In genomic region chr19:10892256-10892655, GRCh38 we compare ENCODE assay signal across 19 cellular contexts. TPM values are rescaled to one million over a fixed set of nuclear protein-coding genes. Genes with fewer than 3 reads are reported as not detected.
DNase-seq lines count a peak whose midpoint lies in the region; ATAC-seq and TF ChIP-seq lines count a peak whose summit lies in the region.
"Had no signal": no experiment of that assay in that cellular context is flagged by ENCODE, and none has a peak within 500 bp of the region (broad histone marks: within the 10 kb centered on the region; RNA-seq: fewer than 3 reads in every experiment).

No MANE protein-coding gene starts in this region.

- no peaks in the 10 kb centered on the region for H3K36me3 Mint-ChIP-seq in GM23338 (ENCODE audit: low read depth)
- H3K36me3 Mint-ChIP-seq in CD8-positive, alpha-beta memory T cell = peaks cover 0 to under 1% (median 0%) of the 10 kb centered on the region in 3 donors

- CTCF ChIA-PET in CD8-positive, alpha-beta memory T cell (lab: Charles Lee) = no interaction called here
- CTCF ChIA-PET in PC-3 (lab: Charles Lee) = no interaction called here

- peak overlapping the region; percentile 77; the same call in 1 of the 2 replicates for H3K27ac Mint-ChIP-seq in GM23338
- peak overlapping the region in 1 of 8 donors; percentile 50 for H3K27ac Mint-ChIP-seq in CD8-positive, alpha-beta memory T cell
- H3K27ac Mint-ChIP-seq: activated naive CD8-positive, alpha-beta T cell treated with anti-CD3 and anti-CD28 coated beads for 36 hours had no signal

- H3K36me3 ChIP-seq in GM23338 (ENCODE audit: insufficient read depth) (no peaks in the 10 kb centered on the region), heart right ventricle (no peaks in the 10 kb centered on the region), prostate gland (no peaks in the 10 kb centered on the region), PC-3 (ENCODE audit: low read depth, low read length) (no peaks in the 10 kb centered on the region)
- no peaks in the 10 kb centered on the region for H3K36me3 ChIP-seq in CD8-positive, alpha-beta memory T cell (ENCODE audit: insufficient read depth, low read length)
- H3K36me3 ChIP-seq: thoracic aorta had no signal

- H3K9me3 ChIP-seq in heart right ventricle (no peaks in the 10 kb centered on the region), prostate gland (no peaks in the 10 kb centered on the region), PC-3 (ENCODE audit: low read length) (no peaks in the 10 kb centered on the region)
- no peaks in the 10 kb centered on the region for H3K9me3 ChIP-seq in CD8-positive, alpha-beta memory T cell (ENCODE audit: low read length)
- H3K9me3 ChIP-seq: Caco-2, thoracic aorta had no signal

- H3F3A ChIP-seq in GM23338 (replicated peaks; ENCODE audit: low read depth) = peaks cover 28% of the 10 kb centered on the region
- H3F3A ChIP-seq in PC-3 (ENCODE audit: low read length, unreplicated experiment) = peaks cover 4% of the 10 kb centered on the region

- H3K9me3 Mint-ChIP-seq in GM23338 = no peaks in the 10 kb centered on the region
- H3K9me3 Mint-ChIP-seq in CD8-positive, alpha-beta memory T cell = no peaks in the 10 kb centered on the region
- H3K9me3 Mint-ChIP-seq: activated naive CD8-positive, alpha-beta T cell treated with anti-CD3 and anti-CD28 coated beads for 36 hours; activated T-cell treated with anti-CD3 and anti-CD28 coated beads, Interleukin-2, amount 50 U/mL, for 4 hours had no signal

- H3K79me2 ChIP-seq in GM23338 (replicated peaks; ENCODE audit: insufficient read depth) (peaks cover 89% of the 10 kb centered on the region), PC-3 (ENCODE audit: low read length) (peaks cover 66% of the 10 kb centered on the region)

- no TSS peak for BruUV-seq in PC-3 (replicated peaks; lab: Mats Ljungman, UMichigan)

- H3K9me2 ChIP-seq in GM23338 (ENCODE audit: insufficient read depth) = no peaks in the 10 kb centered on the region
- no peaks in the 10 kb centered on the region for H3K9me2 ChIP-seq in PC-3 (replicated peaks; ENCODE audit: low read length)

- DNase-seq in GM23338 (ENCODE audit: low spot score) = no peak
- peak; percentile 81 for DNase-seq in NCI-H510A (lab: John Stamatoyannopoulos, UW)
- peak in 1 of 2 donors; percentile 42 for DNase-seq in heart right ventricle
- DNase-seq in prostate gland (ENCODE audit: low spot score) = no peak
- DNase-seq in NCI-H446 (lab: John Stamatoyannopoulos, UW) = no peak
- no peak for DNase-seq in CD8-positive, alpha-beta memory T cell
- DNase-seq in PC-3 = no peak
- DNase-seq in NCI-H146 treated with DMSO at 0.1 percent for 48 hours (lab: John Stamatoyannopoulos, UW; ENCODE audit: unreplicated experiment) = no peak
- DNase-seq: activated CD4-positive, alpha-beta T cell treated with anti-CD3 and anti-CD28 coated beads, Interleukin-2, amount 50 U/mL, for 1 hour; activated naive CD8-positive, alpha-beta T cell treated with anti-CD3 and anti-CD28 coated beads for 36 hours; activated T-cell treated with anti-CD3 and anti-CD28 coated beads, Interleukin-2, amount 50 U/mL, for 4 hours; Caco-2; NCI-H1105; SHP77; stimulated activated CD4-positive, alpha-beta T cell treated with anti-CD3 and anti-CD28 coated beads, Interleukin-1b, Interleukin-23, amount 100 ng/mL, for 48 hours; T-helper 9 cell had no signal

- no peaks in the 10 kb centered on the region for H3K27me3 ChIP-seq in GM23338 (ENCODE audit: insufficient read depth)
- no peaks in the 10 kb centered on the region for H3K27me3 ChIP-seq in heart right ventricle
- no peaks in the 10 kb centered on the region for H3K27me3 ChIP-seq in prostate gland (replicated peaks; ENCODE audit: insufficient read depth)
- H3K27me3 ChIP-seq in CD8-positive, alpha-beta memory T cell (ENCODE audit: insufficient read depth, low read length, poor library complexity, severe bottlenecking) = no peaks in the 10 kb centered on the region
- no peaks in the 10 kb centered on the region for H3K27me3 ChIP-seq in PC-3 (ENCODE audit: low read length)

- H3K9ac ChIP-seq in PC-3 (ENCODE audit: low read length) = no peak overlapping the region

- H3K4me1 ChIP-seq in GM23338 (ENCODE audit: insufficient read depth) = peaks cover 71% of the 10 kb centered on the region
- peaks cover 12 to 53% (median 39%) of the 10 kb centered on the region in 9 donors for H3K4me1 ChIP-seq in heart right ventricle
- H3K4me1 ChIP-seq in prostate gland (replicated peaks) = peaks cover 17% of the 10 kb centered on the region
- H3K4me1 ChIP-seq in CD8-positive, alpha-beta memory T cell (ENCODE audit: insufficient read depth, low read length) = no peaks in the 10 kb centered on the region
- H3K4me1 ChIP-seq in PC-3 (ENCODE audit: insufficient read depth, low read length) = peaks cover 12% of the 10 kb centered on the region
- H3K4me1 ChIP-seq: Caco-2 had no signal

- WGBS in heart right ventricle, 2 donors = 74 to 85% methylated on average over 13 of the region's 13 CpGs
- 74% methylated on average over 13 of the region's 13 CpGs for WGBS in prostate gland

- H3K27me3 Mint-ChIP-seq in GM23338 (ENCODE audit: insufficient read depth, low read depth, poor library complexity) = peaks cover 14% of the 10 kb centered on the region
- H3K27me3 Mint-ChIP-seq in CD8-positive, alpha-beta memory T cell = no peaks in the 10 kb centered on the region
- H3K27me3 Mint-ChIP-seq: activated naive CD8-positive, alpha-beta T cell treated with anti-CD3 and anti-CD28 coated beads for 36 hours had no signal

- H3K4me1 Mint-ChIP-seq in GM23338 = peaks cover 69% of the 10 kb centered on the region
- H3K4me1 Mint-ChIP-seq in CD8-positive, alpha-beta memory T cell = peaks cover 14 to 22% (median 18%) of the 10 kb centered on the region in 3 donors

- peak overlapping the region; percentile 66; the same call in 1 of the 2 replicates for H3K4me2 ChIP-seq in GM23338
- H3K4me2 ChIP-seq in PC-3 (ENCODE audit: low read length) = no peak overlapping the region

- no peak for TF ChIP-seq POLR2A in prostate gland (IDR thresholded peaks at IDR 0.05)

- intact Hi-C loops in heart right ventricle (cut with DNase I) = no loop called here
- intact Hi-C loops in prostate gland (cut with DNase I) = no loop called here
- intact Hi-C loops in PC-3 (cut with micrococcal nuclease) = no loop called here

- H2AFZ ChIP-seq in GM23338 (no peak overlapping the region), PC-3 (ENCODE audit: low read length) (no peak overlapping the region)

- H4K20me1 ChIP-seq in GM23338 (replicated peaks; ENCODE audit: insufficient read depth) = peaks cover 8% of the 10 kb centered on the region
- H4K20me1 ChIP-seq in PC-3 (ENCODE audit: low read length) = peaks cover 11% of the 10 kb centered on the region; the same call in 1 of the 2 replicates

- H3K4me3 ChIP-seq in GM23338 = no peak overlapping the region
- no peak overlapping the region for H3K4me3 ChIP-seq in heart right ventricle
- no peak overlapping the region for H3K4me3 ChIP-seq in prostate gland
- H3K4me3 ChIP-seq in CD8-positive, alpha-beta memory T cell (ENCODE audit: low read length) = no peak overlapping the region
- H3K4me3 ChIP-seq in PC-3 (ENCODE audit: low read length) = no peak overlapping the region
- H3K4me3 ChIP-seq: K562, thoracic aorta had no signal

- TF ChIP-seq CTCF in GM23338 (conservative IDR thresholded peaks at IDR 0.05; ENCODE audit: low read depth in 2 of 2) (no peak), heart right ventricle (IDR thresholded peaks at IDR 0.05) (no peak), prostate gland (IDR thresholded peaks at IDR 0.05) (no peak), PC-3 (conservative IDR thresholded peaks at IDR 0.05; ENCODE audit: low read depth, low read length) (no peak)

- ATAC-seq in GM23338 (no peak), heart right ventricle (peak in 5 of 8 donors; percentile 38 to 54 (median 46)), PC-3 (no peak)
- ATAC-seq: activated T-cell treated with anti-CD3 and anti-CD28 coated beads, Interleukin-2, amount 50 U/mL, for 4 hours; K562 had no signal

- POLR2A ChIA-PET in CD8-positive, alpha-beta memory T cell (lab: Charles Lee) = interaction anchor here (0.8 kb wide), 1 partner anchor 21 kb away, joined by 3 read pairs; no protein-coding TSS in a partner anchor
- POLR2A ChIA-PET in PC-3 (lab: Charles Lee; ENCODE audit: unreplicated experiment) = no interaction called here

- no peak overlapping the region; the same call in 2 of the 3 replicates for H3K4me3 Mint-ChIP-seq in GM23338
- H3K4me3 Mint-ChIP-seq in CD8-positive, alpha-beta memory T cell = no peak overlapping the region
- H3K4me3 Mint-ChIP-seq: activated naive CD8-positive, alpha-beta T cell treated with anti-CD3 and anti-CD28 coated beads for 36 hours; activated T-cell treated with anti-CD3 and anti-CD28 coated beads, Interleukin-2, amount 50 U/mL, for 4 hours had no signal

- H3K27ac ChIP-seq in GM23338 (ENCODE audit: low read depth) (peak overlapping the region; percentile 90), heart right ventricle (peak overlapping the region in 2 of 10 donors; percentile 1 to 31), prostate gland (peak overlapping the region; percentile 81), PC-3 (ENCODE audit: low read length) (no peak overlapping the region)
- H3K27ac ChIP-seq in CD8-positive, alpha-beta memory T cell (ENCODE audit: low read depth, low read length) = no peak overlapping the region
- H3K27ac ChIP-seq: thoracic aorta had no signal

RNA-seq across cellular contexts. Expression of gene CARM1, which starts 20.9 kb away (rescaled TPM):
- 118 and 125 TPM in 2 replicates for total RNA-seq in GM23338 (2014; rRNA removed; shearing (Covaris generic))
- polyA plus RNA-seq in GM23338 (2016; fragmentation: Nextera tagmentation; extraction: Ambion mirVana) (40.3 and 43.3 TPM in 2 replicates), heart right ventricle (10 to 100 TPM; 26.2 to 27.4 TPM)
- total RNA-seq in heart right ventricle (10 to 100 TPM; 25.8 to 45.4 (median 28.8) TPM), prostate gland (10 to 100 TPM; 14.5 to 54.4 TPM), PC-3 (2014; rRNA removed) (56.2 and 57.1 TPM in 2 replicates)
- 10 to 100 TPM; 69.2 to 71.3 TPM for total RNA-seq in CD8-positive, alpha-beta memory T cell
- polyA plus RNA-seq in CD8-positive, alpha-beta memory T cell = 0.51 TPM

RNA-seq across cellular contexts. Expression of gene YIPF2, which starts 36.2 kb away (rescaled TPM):
- 54.0 and 63.7 TPM in 2 replicates for total RNA-seq in GM23338 (2014; rRNA removed; shearing (Covaris generic))
- polyA plus RNA-seq in GM23338 (2016; fragmentation: Nextera tagmentation; extraction: Ambion mirVana) (36.3 and 45.3 TPM in 2 replicates), heart right ventricle (10 to 100 TPM; 25.2 to 36.7 TPM)
- total RNA-seq in heart right ventricle (10 to 100 TPM; 13.7 to 26.0 (median 16.9) TPM), prostate gland (10 to 100 TPM; 84.8 to 87.1 TPM), PC-3 (2014; rRNA removed) (126 and 131 TPM in 2 replicates)
- total RNA-seq in CD8-positive, alpha-beta memory T cell = 10 to 100 TPM; 25.5 to 33.7 TPM
- polyA plus RNA-seq in CD8-positive, alpha-beta memory T cell = 15.9 TPM

RNA-seq across cellular contexts. Expression of gene TIMM29, which starts 36.4 kb away (rescaled TPM):
- 56.4 and 60.7 TPM in 2 replicates for total RNA-seq in GM23338 (2014; rRNA removed; shearing (Covaris generic))
- polyA plus RNA-seq in GM23338 (2016; fragmentation: Nextera tagmentation; extraction: Ambion mirVana) (23.7 and 24.1 TPM in 2 replicates), heart right ventricle (10 to 100 TPM; 15.6 to 17.3 TPM)
- total RNA-seq in heart right ventricle (10 to 100 TPM; 10.8 to 16.1 (median 14.5) TPM), prostate gland (10 to 100 TPM; 34.9 to 47.9 TPM), PC-3 (2014; rRNA removed) (60.7 and 90.1 TPM in 2 replicates)
- total RNA-seq in CD8-positive, alpha-beta memory T cell = 10 to 100 TPM; 22.3 to 27.0 TPM
- polyA plus RNA-seq in CD8-positive, alpha-beta memory T cell = 36.6 TPM

RNA-seq across cellular contexts. Expression of gene C19orf38, which starts 44.0 kb away (rescaled TPM):
- total RNA-seq in GM23338 (2014; rRNA removed; shearing (Covaris generic)) = 0.78 TPM in 1 of 2 replicates, not detected in the other
- polyA plus RNA-seq in GM23338 (2016; fragmentation: Nextera tagmentation; extraction: Ambion mirVana) = 0.43 and 0.45 TPM in 2 replicates
- 1 to 10 TPM in 3 of 10 donors, under 1 TPM in 6, not detected in 1; 0.27 to 4.0 (median 0.61) TPM for total RNA-seq in heart right ventricle
- polyA plus RNA-seq in heart right ventricle = 1 to 10 TPM in 1 of 2 donors, under 1 TPM in 1; 0.66 to 1.3 TPM
- total RNA-seq in prostate gland = 1 to 10 TPM in 1 of 2 donors, under 1 TPM in 1; 0.91 to 6.4 TPM
- total RNA-seq in CD8-positive, alpha-beta memory T cell = under 1 TPM; 0.44 to 0.48 TPM
- polyA plus RNA-seq in CD8-positive, alpha-beta memory T cell = not detected
- 0.07 and 0.63 TPM in 2 replicates for total RNA-seq in PC-3 (2014; rRNA removed)
- total RNA-seq: pulmonary artery endothelial cell had no signal

RNA-seq across cellular contexts. Expression of gene TMED1, which starts 56.2 kb away (rescaled TPM):
- 28.5 and 37.2 TPM in 2 replicates for total RNA-seq in GM23338 (2014; rRNA removed; shearing (Covaris generic))
- polyA plus RNA-seq in GM23338 (2016; fragmentation: Nextera tagmentation; extraction: Ambion mirVana) = 27.7 and 29.7 TPM in 2 replicates
- 10 to 100 TPM; 25.9 to 38.6 (median 32.9) TPM for total RNA-seq in heart right ventricle
- polyA plus RNA-seq in heart right ventricle = 10 to 100 TPM; 40.4 to 88.6 TPM
- total RNA-seq in prostate gland = 10 to 100 TPM; 41.9 to 47.8 TPM
- 10 to 100 TPM; 15.7 to 16.6 TPM for total RNA-seq in CD8-positive, alpha-beta memory T cell
- polyA plus RNA-seq in CD8-positive, alpha-beta memory T cell = 29.9 TPM
- total RNA-seq in PC-3 (2014; rRNA removed) = 81.2 and 94.6 TPM in 2 replicates

Comparison
In these comparisons a context has a peak if more than half of its experiments do, and no peak if none do; other contexts are left out.
1. ATAC-seq: peak in heart right ventricle (5 of 8); none in GM23338 (single experiment) and PC-3 (single experiment).
2. H3K27ac ChIP-seq: peak in GM23338 (single experiment) and prostate gland (2 of 2); none in CD8-positive, alpha-beta memory T cell (single experiment) and PC-3 (single experiment).